10 cellular contexts compared by ENCODE assay signal in the genomic region with DNA sequence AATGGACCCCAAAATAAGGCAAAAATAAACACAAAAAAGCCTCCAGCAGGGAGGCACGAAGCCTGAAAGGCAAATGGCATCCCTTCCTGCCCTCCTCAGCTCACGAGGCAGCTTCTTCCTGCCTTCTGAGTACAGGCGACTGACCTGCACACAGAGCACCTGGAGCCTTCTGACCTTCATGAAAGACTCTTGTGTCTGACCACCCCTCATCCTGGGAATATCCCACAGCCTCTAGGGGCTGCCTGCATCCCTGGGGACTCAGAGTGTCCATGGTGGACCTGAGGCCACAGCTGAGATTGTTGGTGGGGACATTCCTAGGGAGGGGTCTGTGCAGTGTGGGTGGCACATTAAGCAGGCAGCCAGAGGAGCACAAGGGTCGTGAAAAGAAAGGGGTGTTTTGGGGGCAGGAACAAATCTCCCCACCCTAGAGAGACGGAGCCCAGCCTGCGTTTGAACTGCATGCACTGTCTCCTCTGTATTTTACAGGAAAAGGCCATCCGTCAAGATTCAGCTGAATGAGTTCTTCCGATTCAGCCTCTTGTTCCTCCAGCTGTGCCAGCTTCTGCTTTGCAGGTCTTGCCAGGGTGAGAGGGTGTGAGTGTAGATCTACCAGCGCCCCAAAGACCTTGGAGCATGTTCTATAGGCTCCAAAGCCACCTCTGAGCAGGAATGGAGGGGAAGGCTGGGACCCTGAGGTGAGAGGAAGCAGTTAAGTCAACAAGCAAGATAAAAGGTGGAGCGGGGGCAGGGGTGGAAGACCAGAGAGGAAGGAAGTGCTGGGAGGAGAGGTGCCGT.
DNase-seq lines count a peak whose midpoint lies in the region; ATAC-seq and TF ChIP-seq lines count a peak whose summit lies in the region.
"Had no signal": no experiment of that assay in that cellular context is flagged by ENCODE, and none has a peak within 500 bp of the region (broad histone marks: within the 10 kb centered on the region; RNA-seq: fewer than 3 reads in every experiment).

No MANE protein-coding gene starts in this region.

- no peaks in the 10 kb centered on the region for H3K27me3 Mint-ChIP-seq in chondrocyte (ENCODE audit: low read depth)

- H3K36me3 ChIP-seq in ACC112 (ENCODE audit: insufficient read depth, low read length) (no peaks in the 10 kb centered on the region), HCT116 (ENCODE audit: control insufficient read depth in 1 of 2, insufficient read depth in 2 of 2, low read length in 2 of 2) (no peaks in the 10 kb centered on the region), mucosa of descending colon (ENCODE audit: low read depth) (no peaks in the 10 kb centered on the region)

- H3K27ac ChIP-seq in ACC112 (ENCODE audit: low read depth, low read length) = peak overlapping the region; percentile 35; the same call in 1 of the 2 replicates
- H3K27ac ChIP-seq in HCT116 (ENCODE audit: low read depth, low read length) = no peak overlapping the region

- POLR2A ChIA-PET in HCT116 (lab: Charles Lee) = no interaction called here

- ATAC-seq in HCT116 = no peak
- peak; percentile 10 for ATAC-seq in mucosa of descending colon
- ATAC-seq in HG02623 (IDR thresholded peaks at IDR 0.05; ENCODE audit: unreplicated experiment) = no peak
- ATAC-seq in HG02642 (IDR thresholded peaks at IDR 0.05; ENCODE audit: poor library complexity, unreplicated experiment) = no peak

- H3K4me1 Mint-ChIP-seq in chondrocyte (ENCODE audit: low read depth) = peaks cover 50% of the 10 kb centered on the region

- TF ChIP-seq RAD21 in HCT116 (IDR thresholded peaks at IDR 0.05; ENCODE audit: low read depth) = no peak

- H3K9ac ChIP-seq in HCT116 (ENCODE audit: low read length) = no peak overlapping the region

- CTCF ChIA-PET in HCT116 (lab: Charles Lee) = no interaction called here

- no peaks in the 10 kb centered on the region for H3K79me2 ChIP-seq in ACC112 (ENCODE audit: control insufficient read depth, insufficient read depth, low read length, unreplicated experiment)
- H3K79me2 ChIP-seq in HCT116 (ENCODE audit: insufficient read depth, low read length) = no peaks in the 10 kb centered on the region

- RAD21 ChIA-PET in HCT116 (lab: Charles Lee; ENCODE audit: low non-redundant PET in 1 of 2, low total read pairs in 2 of 2, uncharacterized antibody in 2 of 2, unreplicated experiment in 2 of 2) = no interaction called here

- TF ChIP-seq CTCF in HCT116 (IDR thresholded peaks at IDR 0.05 in 2 of 3, conservative IDR thresholded peaks at IDR 0.05 in 1 of 3; ENCODE audit: borderline replicate concordance in 1 of 3, insufficient read depth in 1 of 3, low read depth in 2 of 3, low read length in 2 of 3) (no peak), chondrocyte (IDR thresholded peaks at IDR 0.05) (no peak), mucosa of descending colon (IDR thresholded peaks at IDR 0.05) (no peak)

- no peak overlapping the region for H3K4me3 Mint-ChIP-seq in chondrocyte (ENCODE audit: unreplicated experiment)

- intact Hi-C loops in HCT116 (cut with micrococcal nuclease) = no loop called here
- intact Hi-C loops in mucosa of descending colon (cut with DNase I, micrococcal nuclease) = no loop called here

- 0 out of 2 replicates have a peak overlapping the region, but pooled peaks have one; percentile 70 for H3K4me2 ChIP-seq in HCT116 (ENCODE audit: low read length)

- H3K27me3 ChIP-seq in ACC112 (ENCODE audit: insufficient read depth, low read length) = no peaks in the 10 kb centered on the region
- H3K27me3 ChIP-seq in HCT116 (ENCODE audit: insufficient read depth, low read length) = no peaks in the 10 kb centered on the region

- no peaks in the 10 kb centered on the region for H3K36me3 Mint-ChIP-seq in chondrocyte (ENCODE audit: low read depth)

- H3K4me3 ChIP-seq in ACC112 (ENCODE audit: low read depth, low read length) (no peak overlapping the region), HCT116 (replicated peaks in 1 of 2; ENCODE audit: low read depth in 1 of 2, low read length in 2 of 2) (no peak overlapping the region), mucosa of descending colon (no peak overlapping the region)

- DNase-seq in HCT116 (ENCODE audit: low read depth, low spot score) (no peak), chondrocyte (ENCODE audit: low spot score) (no peak), mucosa of descending colon (no peak), NCI-H2081 treated with DMSO at 0.1 percent for 48 hours (lab: John Stamatoyannopoulos, UW) (no peak), HuH-7.5 (ENCODE audit: low spot score) (no peak)
- DNase-seq: kidney glomerular epithelial cell; stimulated activated CD4-positive, alpha-beta T cell treated with anti-CD3 and anti-CD28 coated beads, Interleukin-2, amount 100 ng/mL, for 24 hours had no signal

- no peaks in the 10 kb centered on the region for H3K9me3 ChIP-seq in HCT116 (ENCODE audit: control insufficient read depth in 1 of 2, insufficient read depth in 1 of 2, low read depth in 1 of 2, low read length in 2 of 2)
- H3K9me3 ChIP-seq in mucosa of descending colon = no peaks in the 10 kb centered on the region

- H2AFZ ChIP-seq in ACC112 (ENCODE audit: low read length, unreplicated experiment) (no peak overlapping the region), HCT116 (ENCODE audit: low read depth, low read length, poor library complexity, severe bottlenecking) (no peak overlapping the region)

- no peak for TF ChIP-seq POLR2A in HCT116 (IDR thresholded peaks at IDR 0.05; ENCODE audit: borderline replicate concordance, extremely low read depth, insufficient read depth, insufficient read length)

- H3K27ac Mint-ChIP-seq in chondrocyte (ENCODE audit: unreplicated experiment) = peak overlapping the region; percentile 98

- H3K9me2 ChIP-seq in HCT116 (ENCODE audit: insufficient read depth) = no peaks in the 10 kb centered on the region

- H4K20me1 ChIP-seq in HCT116 (ENCODE audit: insufficient read depth) = no peaks in the 10 kb centered on the region

- peaks cover 9% of the 10 kb centered on the region for H3K9me3 Mint-ChIP-seq in chondrocyte (ENCODE audit: low read depth)

- no TSS peak for BruUV-seq in HCT116 (replicated peaks; lab: Mats Ljungman, UMichigan)

- H3K4me1 ChIP-seq in ACC112 (ENCODE audit: control insufficient read depth, insufficient read depth, low read length, unreplicated experiment) (peaks cover 11% of the 10 kb centered on the region), HCT116 (ENCODE audit: control insufficient read depth in 1 of 2, insufficient read depth in 2 of 2, low read length in 2 of 2) (peaks cover 11 to 20% of the 10 kb centered on the region in 2 experiments; a peak in 3 of 4 replicates), mucosa of descending colon (ENCODE audit: low read depth) (peaks cover 9% of the 10 kb centered on the region)

TF ChIP-seq in HCT116, 20 proteins besides CTCF, POLR2A, EP300 and RAD21:
- TF ChIP-seq POLR2AphosphoS5 (IDR thresholded peaks at IDR 0.05; ENCODE audit: low read depth, low read length) = no peak
- no peak for TF ChIP-seq ZNF274 (IDR thresholded peaks at IDR 0.05; ENCODE audit: low read depth, low read length)
- TF ChIP-seq EZH2 (IDR thresholded peaks at IDR 0.05) = no peak
- TF ChIP-seq CEBPB (IDR thresholded peaks at IDR 0.05; ENCODE audit: low read depth) = no peak
- TF ChIP-seq JUND (IDR thresholded peaks at IDR 0.05) = no peak
- TF ChIP-seq SP1 (IDR thresholded peaks at IDR 0.05; ENCODE audit: low read depth) = no peak
- TF ChIP-seq TCF7L2 (IDR thresholded peaks at IDR 0.05; ENCODE audit: borderline replicate concordance, extremely low read depth, insufficient read depth, insufficient read length) = no peak
- no peak for TF ChIP-seq EZH2phosphoT487 (IDR thresholded peaks at IDR 0.05; ENCODE audit: borderline replicate concordance)
- TF ChIP-seq MAX (IDR thresholded peaks at IDR 0.05) = no peak
- no peak for TF ChIP-seq SRF (IDR thresholded peaks at IDR 0.05; ENCODE audit: low read depth)
- no peak for TF ChIP-seq FOSL1 (IDR thresholded peaks at IDR 0.05; ENCODE audit: low read depth)
- TF ChIP-seq ZFX (IDR thresholded peaks at IDR 0.05) = no peak
- no peak for TF ChIP-seq EGR1 (IDR thresholded peaks at IDR 0.05; ENCODE audit: low read depth)
- TF ChIP-seq, protein P1, sequence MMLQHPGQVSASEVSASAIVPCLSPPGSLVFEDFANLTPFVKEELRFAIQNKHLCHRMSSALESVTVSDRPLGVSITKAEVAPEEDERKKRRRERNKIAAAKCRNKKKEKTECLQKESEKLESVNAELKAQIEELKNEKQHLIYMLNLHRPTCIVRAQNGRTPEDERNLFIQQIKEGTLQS (IDR thresholded peaks at IDR 0.05) = no peak
- TF ChIP-seq, protein P2, sequence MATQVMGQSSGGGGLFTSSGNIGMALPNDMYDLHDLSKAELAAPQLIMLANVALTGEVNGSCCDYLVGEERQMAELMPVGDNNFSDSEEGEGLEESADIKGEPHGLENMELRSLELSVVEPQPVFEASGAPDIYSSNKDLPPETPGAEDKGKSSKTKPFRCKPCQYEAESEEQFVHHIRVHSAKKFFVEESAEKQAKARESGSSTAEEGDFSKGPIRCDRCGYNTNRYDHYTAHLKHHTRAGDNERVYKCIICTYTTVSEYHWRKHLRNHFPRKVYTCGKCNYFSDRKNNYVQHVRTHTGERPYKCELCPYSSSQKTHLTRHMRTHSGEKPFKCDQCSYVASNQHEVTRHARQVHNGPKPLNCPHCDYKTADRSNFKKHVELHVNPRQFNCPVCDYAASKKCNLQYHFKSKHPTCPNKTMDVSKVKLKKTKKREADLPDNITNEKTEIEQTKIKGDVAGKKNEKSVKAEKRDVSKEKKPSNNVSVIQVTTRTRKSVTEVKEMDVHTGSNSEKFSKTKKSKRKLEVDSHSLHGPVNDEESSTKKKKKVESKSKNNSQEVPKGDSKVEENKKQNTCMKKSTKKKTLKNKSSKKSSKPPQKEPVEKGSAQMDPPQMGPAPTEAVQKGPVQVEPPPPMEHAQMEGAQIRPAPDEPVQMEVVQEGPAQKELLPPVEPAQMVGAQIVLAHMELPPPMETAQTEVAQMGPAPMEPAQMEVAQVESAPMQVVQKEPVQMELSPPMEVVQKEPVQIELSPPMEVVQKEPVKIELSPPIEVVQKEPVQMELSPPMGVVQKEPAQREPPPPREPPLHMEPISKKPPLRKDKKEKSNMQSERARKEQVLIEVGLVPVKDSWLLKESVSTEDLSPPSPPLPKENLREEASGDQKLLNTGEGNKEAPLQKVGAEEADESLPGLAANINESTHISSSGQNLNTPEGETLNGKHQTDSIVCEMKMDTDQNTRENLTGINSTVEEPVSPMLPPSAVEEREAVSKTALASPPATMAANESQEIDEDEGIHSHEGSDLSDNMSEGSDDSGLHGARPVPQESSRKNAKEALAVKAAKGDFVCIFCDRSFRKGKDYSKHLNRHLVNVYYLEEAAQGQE (IDR thresholded peaks at IDR 0.05; ENCODE audit: low read depth) = no peak
- TF ChIP-seq YY1 (IDR thresholded peaks at IDR 0.05; ENCODE audit: extremely low read depth, insufficient replicate concordance, low read depth, low read length) = no peak
TF ChIP-seq in HCT116: peak in this region for 0.
